ENCODE assay signal across 27 cellular contexts in the genomic region with DNA sequence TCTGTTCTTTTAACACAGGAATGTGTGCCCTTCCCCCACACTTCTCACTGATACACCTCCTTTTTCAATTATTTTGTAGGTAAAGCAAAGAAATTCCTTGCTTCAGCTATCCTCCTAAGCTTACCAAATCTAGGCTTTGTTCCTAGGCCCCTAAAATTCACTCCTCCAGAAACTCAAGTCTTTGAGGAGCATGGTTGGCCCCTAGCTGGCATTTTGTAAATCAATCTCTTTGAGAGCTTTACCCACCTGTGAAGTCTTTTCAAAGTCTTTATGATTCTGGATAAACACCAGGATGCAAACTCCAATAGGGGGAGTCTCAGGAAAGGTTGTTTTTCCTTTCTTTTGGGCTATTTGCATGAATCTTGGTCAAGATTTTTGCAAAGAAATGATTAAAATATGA.
"Had no signal": no experiment of that assay in that cellular context is flagged by ENCODE, and none has a peak within 500 bp of the region (broad histone marks: within the 10 kb centered on the region; RNA-seq: fewer than 3 reads in every experiment).

No MANE protein-coding gene starts in this region.

- H3K4me3 ChIP-seq: coronary artery, esophagus muscularis mucosa, heart right ventricle, left lung, prostate gland, right atrium auricular region, sigmoid colon, suprapubic skin, transverse colon, upper lobe of right lung, uterus had no signal

- H3K4me1 ChIP-seq: foreskin keratinocyte, left lung, prostate gland, right atrium auricular region, sigmoid colon, suprapubic skin, transverse colon, uterus had no signal

- FAIRE-seq: endothelial cell of umbilical vein, islet of Langerhans had no signal

- H3K36me3 ChIP-seq: esophagus muscularis mucosa, heart right ventricle, left lung, prostate gland, right atrium auricular region, sigmoid colon, suprapubic skin, transverse colon, upper lobe of right lung, uterus had no signal

- H3K9me3 ChIP-seq: esophagus muscularis mucosa, heart right ventricle, left lung, prostate gland, right atrium auricular region, sigmoid colon, suprapubic skin, transverse colon, upper lobe of right lung, uterus had no signal

- H3K27ac ChIP-seq: coronary artery, esophagus muscularis mucosa, foreskin keratinocyte, heart right ventricle, left lung, prostate gland, right atrium auricular region, sigmoid colon, suprapubic skin, transverse colon, upper lobe of right lung, uterus had no signal

- ATAC-seq: foreskin keratinocyte; heart right ventricle; left cardiac atrium; left lung; naive thymus-derived CD4-positive, alpha-beta T cell; stimulated activated effector memory CD8-positive, alpha-beta T cell treated with anti-CD3 and anti-CD28 coated beads, Interleukin-12 subunit alpha, Interleukin-12 subunit beta, amount 100 ng/mL, for 72 hours; stimulated activated naive CD8-positive, alpha-beta T cell treated with anti-CD3 and anti-CD28 coated beads, Interleukin-15, amount 100 ng/mL, for 72 hours; upper lobe of right lung had no signal

- H3K27me3 ChIP-seq: esophagus muscularis mucosa, foreskin keratinocyte, heart right ventricle, left lung, right atrium auricular region, sigmoid colon, suprapubic skin, transverse colon, upper lobe of right lung, uterus had no signal

- DNase-seq: dermis blood vessel endothelial cell; effector memory CD4-positive, alpha-beta T cell; foreskin keratinocyte; glutamatergic neuron; heart right ventricle; hippocampal formation; left cardiac atrium; left lung; mesendoderm; midbrain; naive thymus-derived CD4-positive, alpha-beta T cell; nucleus accumbens; sigmoid colon; stimulated activated CD4-positive, alpha-beta T cell treated with anti-CD3 and anti-CD28 coated beads, Interleukin-2, amount 100 ng/mL, for 24 hours; stimulated activated CD4-positive, alpha-beta T cell treated with anti-CD3 and anti-CD28 coated beads, Interleukin-4, amount 100 ng/mL, for 24 hours; stimulated activated naive CD8-positive, alpha-beta T cell treated with anti-CD3 and anti-CD28 coated beads, Interleukin-15, amount 100 ng/mL, for 72 hours; transverse colon; upper lobe of right lung; uterus had no signal
